Comparison of ENCODE assay signal across 9 cellular contexts in genomic region chr16:3120435-3120834, GRCh38. TPM values are rescaled to one million over a fixed set of nuclear protein-coding genes. Genes with fewer than 3 reads are reported as not detected.
"Had no signal": no experiment of that assay in that cellular context is flagged by ENCODE, and none has a peak within 500 bp of the region (broad histone marks: within the 10 kb centered on the region; RNA-seq: fewer than 3 reads in every experiment).

No MANE protein-coding gene starts in this region.

- H3K4me3 ChIP-seq: GM23338 had no signal

- ATAC-seq: GM23338, HepG2 had no signal

- H3K27ac ChIP-seq: HL-60 had no signal

- FAIRE-seq: H1, H54, HepG2 had no signal

- DNase-seq: H9, HCEC 1CT, KBM-7 had no signal

RNA-seq across cellular contexts. Expression of gene ZSCAN10, which starts 21.3 kb away (rescaled TPM):
- total RNA-seq: HepG2, HT1080 had no signal
